21 cellular contexts compared by ENCODE assay signal in the genomic region with DNA sequence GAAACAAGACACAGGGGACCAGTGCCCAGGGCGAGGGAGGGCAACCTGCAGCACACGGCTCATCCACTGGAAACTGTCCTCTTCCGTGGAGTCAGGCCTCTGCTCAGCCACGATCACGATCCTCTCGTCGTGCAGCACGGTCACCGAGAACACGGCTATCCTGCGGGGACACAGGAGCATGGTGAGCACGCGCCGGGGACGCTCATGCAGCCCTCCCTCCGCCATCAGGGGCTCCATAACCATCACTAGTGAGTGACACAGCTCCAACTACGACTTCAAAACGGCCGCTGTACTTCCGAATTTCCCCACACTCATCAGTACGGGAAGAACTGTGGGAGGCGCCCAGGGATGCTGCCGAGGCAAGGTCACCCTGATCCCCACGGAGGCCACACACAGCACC.
"Had no signal": no experiment of that assay in that cellular context is flagged by ENCODE, and none has a peak within 500 bp of the region (broad histone marks: within the 10 kb centered on the region; RNA-seq: fewer than 3 reads in every experiment).

No MANE protein-coding gene starts in this region.

- ATAC-seq: effector memory CD8-positive, alpha-beta T cell; heart right ventricle; left cardiac atrium; left lung; naive thymus-derived CD8-positive, alpha-beta T cell; sciatic nerve; stimulated activated memory B cell treated with anti-CD40 and anti-IgM and Interleukin-4, amounts not matched to agents 10 μg/mL and 1 μg/mL and 100 μg/mL, for 72 hours; upper lobe of right lung had no signal

- H3K27me3 Mint-ChIP-seq: stimulated activated naive CD8-positive, alpha-beta T cell treated with anti-CD3 and anti-CD28 coated beads, Interleukin-15, Interleukin-2, amounts not matched to agents 100 ng/mL and 50 ng/mL, for 24 hours had no signal

- H3K9me3 ChIP-seq: esophagus squamous epithelium, heart right ventricle, left lung, prostate gland, right atrium auricular region, transverse colon, upper lobe of right lung, uterus had no signal

- H3K27ac Mint-ChIP-seq: effector memory CD8-positive, alpha-beta T cell; stimulated activated memory B cell treated with anti-CD40 and anti-IgM and Interleukin-4, amounts not matched to agents 10 μg/mL and 1 μg/mL and 100 μg/mL, for 72 hours; stimulated activated naive CD8-positive, alpha-beta T cell treated with anti-CD3 and anti-CD28 coated beads, Interleukin-15, Interleukin-2, amounts not matched to agents 100 ng/mL and 50 ng/mL, for 24 hours had no signal

- H3K4me3 Mint-ChIP-seq: effector memory CD8-positive, alpha-beta T cell; naive thymus-derived CD8-positive, alpha-beta T cell; stimulated activated memory B cell treated with anti-CD40 and anti-IgM and Interleukin-4, amounts not matched to agents 10 μg/mL and 1 μg/mL and 100 μg/mL, for 72 hours; stimulated activated naive CD8-positive, alpha-beta T cell treated with anti-CD3 and anti-CD28 coated beads, Interleukin-15, Interleukin-2, amounts not matched to agents 100 ng/mL and 50 ng/mL, for 24 hours had no signal

- H3K27me3 ChIP-seq: esophagus squamous epithelium, heart right ventricle, left lung, right atrium auricular region, transverse colon, upper lobe of right lung, uterus had no signal

- H3K9me3 Mint-ChIP-seq: effector memory CD8-positive, alpha-beta T cell; naive thymus-derived CD8-positive, alpha-beta T cell; stimulated activated memory B cell treated with anti-CD40 and anti-IgM and Interleukin-4, amounts not matched to agents 10 μg/mL and 1 μg/mL and 100 μg/mL, for 72 hours; stimulated activated naive CD8-positive, alpha-beta T cell treated with anti-CD3 and anti-CD28 coated beads, Interleukin-15, Interleukin-2, amounts not matched to agents 100 ng/mL and 50 ng/mL, for 24 hours had no signal

- H3K4me1 ChIP-seq: esophagus squamous epithelium, heart right ventricle, left lung, prostate gland, right atrium auricular region, transverse colon, upper lobe of right lung, uterus had no signal

- DNase-seq: cortex of kidney; effector memory CD8-positive, alpha-beta T cell; erythroblast; esophagus squamous epithelium; foreskin melanocyte; glutamatergic neuron; heart right ventricle; hippocampal formation; left cardiac atrium; mammary epithelial cell; stimulated activated CD4-positive, alpha-beta T cell treated with anti-CD3 and anti-CD28 coated beads, Interleukin-4, amount 100 ng/mL, for 4 hours; transverse colon; upper lobe of right lung; uterus had no signal

- H3K36me3 Mint-ChIP-seq: stimulated activated memory B cell treated with anti-CD40 and anti-IgM and Interleukin-4, amounts not matched to agents 10 μg/mL and 1 μg/mL and 100 μg/mL, for 72 hours had no signal

- H3K27ac ChIP-seq: esophagus squamous epithelium, heart right ventricle, left lung, prostate gland, right atrium auricular region, transverse colon, upper lobe of right lung, uterus had no signal

- H3K4me3 ChIP-seq: esophagus squamous epithelium, heart right ventricle, left lung, prostate gland, right atrium auricular region, transverse colon, upper lobe of right lung, uterus had no signal

- H3K36me3 ChIP-seq: uterus had no signal
